ENCODE assay signal across 8 cellular contexts in the genomic region with DNA sequence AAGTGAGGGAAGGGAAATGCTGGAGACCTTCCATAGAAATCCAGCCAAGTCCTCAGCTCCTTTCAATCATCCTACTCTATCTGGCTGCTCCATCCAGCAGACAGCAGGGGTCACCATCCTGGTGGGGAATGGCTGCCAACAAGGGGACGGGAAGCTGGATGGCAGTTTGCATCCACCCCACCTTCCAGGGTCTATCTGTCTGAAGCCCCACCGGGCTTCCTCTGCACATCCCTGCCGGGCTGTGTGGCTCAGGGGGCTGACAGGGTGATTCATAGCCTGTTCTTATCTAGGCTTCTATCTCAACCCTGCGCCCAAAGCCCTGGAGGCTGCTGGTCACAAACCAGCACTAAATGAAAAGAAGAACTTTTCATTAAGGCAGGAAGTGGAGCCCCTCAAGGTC. TPM values are rescaled to one million over a fixed set of nuclear protein-coding genes. Genes with fewer than 3 reads are reported as not detected.
DNase-seq lines count a peak whose midpoint lies in the region; ATAC-seq and TF ChIP-seq lines count a peak whose summit lies in the region.

No MANE protein-coding gene starts in this region.

- DNase-seq in A673 (ENCODE audit: low spot score): peak; percentile 22
- peak; percentile 34 for DNase-seq in HEK293T (ENCODE audit: extremely low spot score)
- DNase-seq in activated T-helper 2 cell treated with anti-CD3 and anti-CD28 coated beads, Interferon-gamma antibody, Interleukin-2, Interleukin-4, amounts not matched to agents 10 μg/mL and 5 μg/mL and 100 μg/mL, durations not matched to agents 14 hours and 24 hours and 36 hours (ENCODE audit: low spot score): no peak
- DNase-seq in hepatic stellate cell (ENCODE audit: low spot score): peak; percentile 33
- DNase-seq in NCI-H1048 (lab: John Stamatoyannopoulos, UW): no peak

- H3K9ac ChIP-seq in skeletal muscle tissue (ENCODE audit: low read depth in 1 of 3, low read length in 3 of 3): peak overlapping the region in 1 of 3 donors; percentile 80

- peaks cover 3% of the 10 kb centered on the region for H3K27me3 Mint-ChIP-seq in activated T-helper 2 cell treated with anti-CD3 and anti-CD28 coated beads, Interferon-gamma antibody, Interleukin-2, Interleukin-4, amounts not matched to agents 10 μg/mL and 5 μg/mL and 100 μg/mL, durations not matched to agents 14 hours and 24 hours and 36 hours (ENCODE audit: low read depth)

- peaks cover under 1% of the 10 kb centered on the region for H3K36me3 Mint-ChIP-seq in activated T-helper 2 cell treated with anti-CD3 and anti-CD28 coated beads, Interferon-gamma antibody, Interleukin-2, Interleukin-4, amounts not matched to agents 10 μg/mL and 5 μg/mL and 100 μg/mL, durations not matched to agents 14 hours and 24 hours and 36 hours (ENCODE audit: low read depth)

- ATAC-seq in GM21367 (IDR thresholded peaks at IDR 0.05; ENCODE audit: unreplicated experiment) (no peak), HG03442 (IDR thresholded peaks at IDR 0.05; ENCODE audit: unreplicated experiment) (no peak)

- H3K27ac Mint-ChIP-seq in activated T-helper 2 cell treated with anti-CD3 and anti-CD28 coated beads, Interferon-gamma antibody, Interleukin-2, Interleukin-4, amounts not matched to agents 10 μg/mL and 5 μg/mL and 100 μg/mL, durations not matched to agents 14 hours and 24 hours and 36 hours: peak overlapping the region; percentile 52

- H3K4me3 ChIP-seq in A673 (ENCODE audit: low read depth, low read length, poor library complexity, severe bottlenecking) (no peak overlapping the region), skeletal muscle tissue (ENCODE audit: low read length in 3 of 3) (peak overlapping the region; percentile 76 to 85 (median 81))

- no peaks in the 10 kb centered on the region for H3K4me1 ChIP-seq in A673 (ENCODE audit: insufficient read depth, low read length, poor library complexity, severe bottlenecking)
- H3K4me1 ChIP-seq in skeletal muscle tissue (ENCODE audit: control insufficient read depth in 3 of 3, insufficient read depth in 3 of 3, low read length in 3 of 3): peaks cover 7 to 9% (median 8%) of the 10 kb centered on the region in 3 donors

- no peaks in the 10 kb centered on the region for H3K36me3 ChIP-seq in A673 (ENCODE audit: insufficient read depth, low read length, poor library complexity, severe bottlenecking)
- H3K36me3 ChIP-seq in skeletal muscle tissue (ENCODE audit: control insufficient read depth in 3 of 3, insufficient read depth in 3 of 3, low read length in 3 of 3): no peaks in the 10 kb centered on the region

- H3K9me3 ChIP-seq in A673 (ENCODE audit: low read depth, low read length, poor library complexity, severe bottlenecking): no peaks in the 10 kb centered on the region
- H3K9me3 ChIP-seq in skeletal muscle tissue (ENCODE audit: control insufficient read depth in 3 of 3, low read length in 3 of 3): no peaks in the 10 kb centered on the region

- H3K4me1 Mint-ChIP-seq in activated T-helper 2 cell treated with anti-CD3 and anti-CD28 coated beads, Interferon-gamma antibody, Interleukin-2, Interleukin-4, amounts not matched to agents 10 μg/mL and 5 μg/mL and 100 μg/mL, durations not matched to agents 14 hours and 24 hours and 36 hours (ENCODE audit: low read depth): peaks cover 41% of the 10 kb centered on the region

- H3K27ac ChIP-seq in A673 (ENCODE audit: low read depth, low read length, poor library complexity, severe bottlenecking) (no peak overlapping the region), skeletal muscle tissue (ENCODE audit: low read depth, low read length) (no peak overlapping the region)

- peak; percentile 38 for TF ChIP-seq CTCF in A673 (conservative IDR thresholded peaks at IDR 0.05; ENCODE audit: low read depth, low read length)

- POLR2A ChIA-PET in A673 (lab: Charles Lee; ENCODE audit: low non-redundant PET) (no interaction called here), HEK293T (lab: Yijun Ruan, JAX) (interaction anchor here (0.9 kb wide), 1 partner anchor 145 kb away, joined by 3 read pairs; the partner anchor contains the start of gene CREBZF)

- peak overlapping the region; percentile 82 for H3K4me3 Mint-ChIP-seq in activated T-helper 2 cell treated with anti-CD3 and anti-CD28 coated beads, Interferon-gamma antibody, Interleukin-2, Interleukin-4, amounts not matched to agents 10 μg/mL and 5 μg/mL and 100 μg/mL, durations not matched to agents 14 hours and 24 hours and 36 hours (ENCODE audit: low read depth)

- intact Hi-C loops in A673 (cut with micrococcal nuclease; ENCODE audit: unreplicated experiment): no loop called here
- intact Hi-C loops in activated T-helper 2 cell treated with anti-CD3 and anti-CD28 coated beads, Interferon-gamma antibody, Interleukin-2, Interleukin-4, amounts not matched to agents 10 μg/mL and 5 μg/mL and 100 μg/mL, durations not matched to agents 14 hours and 24 hours and 36 hours (cut with micrococcal nuclease): loop anchor here (1.0 to 5.0 kb wide), 3 partner anchors 29 to 183 kb away; partner anchors contain the start of genes DLG2 and TMEM126B

- H3K27me3 ChIP-seq in A673 (replicated peaks; ENCODE audit: insufficient read depth, low read depth, low read length, poor library complexity) (peaks cover 20% of the 10 kb centered on the region), skeletal muscle tissue (ENCODE audit: control insufficient read depth in 3 of 3, insufficient read depth in 3 of 3, low read length in 3 of 3) (no peaks in the 10 kb centered on the region)

- no peaks in the 10 kb centered on the region for H3K9me3 Mint-ChIP-seq in activated T-helper 2 cell treated with anti-CD3 and anti-CD28 coated beads, Interferon-gamma antibody, Interleukin-2, Interleukin-4, amounts not matched to agents 10 μg/mL and 5 μg/mL and 100 μg/mL, durations not matched to agents 14 hours and 24 hours and 36 hours

- CTCF ChIA-PET in A673 (lab: Charles Lee): no interaction called here
- CTCF ChIA-PET in HEK293T (lab: Yijun Ruan, JAX): interaction anchor here (0.6 to 1.5 kb wide), 3 partner anchors 14 to 482 kb away, joined by 3 to 6 read pairs (median 3); no protein-coding TSS in a partner anchor

- no TSS peak for BruUV-seq in A673 (replicated peaks; lab: Mats Ljungman, UMichigan)

TF ChIP-seq in HEK293T, 16 proteins besides CTCF, POLR2A, EP300 and RAD21:
- no peak for TF ChIP-seq TARDBP (IDR thresholded peaks at IDR 0.05)
- TF ChIP-seq, protein P1, sequence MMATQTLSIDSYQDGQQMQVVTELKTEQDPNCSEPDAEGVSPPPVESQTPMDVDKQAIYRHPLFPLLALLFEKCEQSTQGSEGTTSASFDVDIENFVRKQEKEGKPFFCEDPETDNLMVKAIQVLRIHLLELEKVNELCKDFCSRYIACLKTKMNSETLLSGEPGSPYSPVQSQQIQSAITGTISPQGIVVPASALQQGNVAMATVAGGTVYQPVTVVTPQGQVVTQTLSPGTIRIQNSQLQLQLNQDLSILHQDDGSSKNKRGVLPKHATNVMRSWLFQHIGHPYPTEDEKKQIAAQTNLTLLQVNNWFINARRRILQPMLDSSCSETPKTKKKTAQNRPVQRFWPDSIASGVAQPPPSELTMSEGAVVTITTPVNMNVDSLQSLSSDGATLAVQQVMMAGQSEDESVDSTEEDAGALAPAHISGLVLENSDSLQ (IDR thresholded peaks at IDR 0.05): peak; percentile 76

RNA-seq across cellular contexts. Expression of gene SYTL2, which starts 1.1 kb away (rescaled TPM):
- total RNA-seq in A673 (2021) (0.59 and 0.77 TPM in 2 replicates), skeletal muscle tissue (51.1 TPM)
- 16.0 and 17.3 TPM in 2 replicates for total RNA-seq in activated T-helper 2 cell treated with anti-CD3 and anti-CD28 coated beads, Interferon-gamma antibody, Interleukin-2, Interleukin-4, amounts not matched to agents 10 μg/mL and 5 μg/mL and 100 μg/mL, durations not matched to agents 14 hours and 24 hours and 36 hours

RNA-seq across cellular contexts. Expression of gene CCDC83, which starts 45.3 kb away (rescaled TPM):
- not detected in 2 replicates for total RNA-seq in A673 (2021)
- not detected in 2 replicates for total RNA-seq in activated T-helper 2 cell treated with anti-CD3 and anti-CD28 coated beads, Interferon-gamma antibody, Interleukin-2, Interleukin-4, amounts not matched to agents 10 μg/mL and 5 μg/mL and 100 μg/mL, durations not matched to agents 14 hours and 24 hours and 36 hours
- total RNA-seq in skeletal muscle tissue: not detected

Comparison
In these comparisons a context has a peak if more than half of its experiments do, and no peak if none do; other contexts are left out.
1. DNase-seq: peak in A673 (single experiment), HEK293T (single experiment) and hepatic stellate cell (single experiment); none in activated T-helper 2 cell treated with anti-CD3 and anti-CD28 coated beads, Interferon-gamma antibody, Interleukin-2, Interleukin-4, amounts not matched to agents 10 μg/mL and 5 μg/mL and 100 μg/mL, durations not matched to agents 14 hours and 24 hours and 36 hours (single experiment) and NCI-H1048 (single experiment).